8 cellular contexts compared by ENCODE assay signal in genomic region chr16:30922960-30923535, GRCh38. TPM values are rescaled to one million over a fixed set of nuclear protein-coding genes. Genes with fewer than 3 reads are reported as not detected.
DNase-seq lines count a peak whose midpoint lies in the region; ATAC-seq, FAIRE-seq and TF ChIP-seq lines count a peak whose summit lies in the region.

No MANE protein-coding gene starts in this region.

- TF ChIP-seq POLR2A in NB4 (IDR thresholded peaks at IDR 0.05; ENCODE audit: extremely low read depth, insufficient read length) = peak; percentile 26
- TF ChIP-seq POLR2A in stomach (IDR thresholded peaks at IDR 0.05) = no peak

- no peaks in the 10 kb centered on the region for H3K4me1 ChIP-seq in neural progenitor cell
- H3K4me1 ChIP-seq in stomach = peaks cover 18 to 49% (median 36%) of the 10 kb centered on the region in 4 donors

- CTCF ChIA-PET in activated naive CD4-positive, alpha-beta T cell treated with anti-CD3 and anti-CD28 coated beads for 36 hours (lab: Charles Lee) = no interaction called here

- H3K27me3 ChIP-seq in neural progenitor cell (no peaks in the 10 kb centered on the region), stomach (no peaks in the 10 kb centered on the region)

- H2AFZ ChIP-seq in neural progenitor cell (replicated peaks) = peak overlapping the region; percentile 92

- peaks cover 26% of the 10 kb centered on the region for H4K20me1 ChIP-seq in neural progenitor cell (ENCODE audit: low read depth)

- DNase-seq in GM04503 (ENCODE audit: low read depth) (peak; percentile 98), NB4 (ENCODE audit: low read depth) (peak; percentile 100), SK-MEL-5 (ENCODE audit: low read depth, low spot score) (peak; percentile 99), frontal cortex (ENCODE audit: low spot score in 2 of 2) (peak; percentile 95 to 97), neural progenitor cell (ENCODE audit: low spot score) (peak; percentile 100), stomach (peak; percentile 99)
- DNase-seq in activated naive CD4-positive, alpha-beta T cell treated with anti-CD3 and anti-CD28 coated beads for 36 hours = peak; percentile 99

- H3K27ac ChIP-seq in neural progenitor cell (peak overlapping the region; percentile 88), stomach (peak overlapping the region; percentile 90 to 94 (median 91))

- H3K36me3 ChIP-seq in neural progenitor cell = no peaks in the 10 kb centered on the region
- peaks cover 0 to 27% (median 24%) of the 10 kb centered on the region in 4 donors for H3K36me3 ChIP-seq in stomach

- peak overlapping the region; percentile 99 for H3K4me3 Mint-ChIP-seq in activated naive CD4-positive, alpha-beta T cell treated with anti-CD3 and anti-CD28 coated beads for 36 hours
- H3K4me3 Mint-ChIP-seq in neural progenitor cell = peak overlapping the region; percentile 100

- peak overlapping the region; percentile 95 for H3K4me2 ChIP-seq in neural progenitor cell

- H3K9me3 Mint-ChIP-seq in activated naive CD4-positive, alpha-beta T cell treated with anti-CD3 and anti-CD28 coated beads for 36 hours = no peaks in the 10 kb centered on the region
- H3K9me3 Mint-ChIP-seq in neural progenitor cell = no peaks in the 10 kb centered on the region

- peak overlapping the region; percentile 43 for H3K9ac ChIP-seq in neural progenitor cell

- H3K27me3 Mint-ChIP-seq in activated naive CD4-positive, alpha-beta T cell treated with anti-CD3 and anti-CD28 coated beads for 36 hours (ENCODE audit: low read depth) = no peaks in the 10 kb centered on the region
- H3K27me3 Mint-ChIP-seq in neural progenitor cell (ENCODE audit: insufficient read depth, low read depth) = peaks cover 16% of the 10 kb centered on the region

- H3K4me1 Mint-ChIP-seq in activated naive CD4-positive, alpha-beta T cell treated with anti-CD3 and anti-CD28 coated beads for 36 hours (ENCODE audit: low read depth) = peaks cover 14% of the 10 kb centered on the region
- H3K4me1 Mint-ChIP-seq in neural progenitor cell = peaks cover 21% of the 10 kb centered on the region

- H3K9me3 ChIP-seq in neural progenitor cell (ENCODE audit: low read depth) (no peaks in the 10 kb centered on the region), stomach (no peaks in the 10 kb centered on the region)

- peak; percentile 71 for FAIRE-seq in frontal cortex (lab: Jason Lieb, UNC)

- WGBS in stomach, 5 donors = 0 to 1% (median 0%) methylated on average over 24 to 33 of the region's 33 CpGs

- intact Hi-C loops in activated naive CD4-positive, alpha-beta T cell treated with anti-CD3 and anti-CD28 coated beads for 36 hours (cut with micrococcal nuclease) = loop anchor here (1.0 to 10.0 kb wide), 18 partner anchors 22 to 548 kb away; partner anchors contain the start of genes ARMC5, BCL7C, CFAP119 and FBRS
- intact Hi-C loops in stomach (cut with DNase I; ENCODE audit: low total_unique reads) = no loop called here

- peaks cover 5% of the 10 kb centered on the region for H3F3A ChIP-seq in neural progenitor cell (ENCODE audit: low read depth)

- in situ Hi-C loops in SK-MEL-5 (cut with HindIII; ENCODE audit: low pct_unique_long_range_greater_than_20kb, low sequenced_read_pairs) = no loop called here

- H3K27ac Mint-ChIP-seq in activated naive CD4-positive, alpha-beta T cell treated with anti-CD3 and anti-CD28 coated beads for 36 hours = peak overlapping the region; percentile 100
- H3K27ac Mint-ChIP-seq in neural progenitor cell = peak overlapping the region; percentile 100

- H3K79me2 ChIP-seq in neural progenitor cell (ENCODE audit: low read depth) = peaks cover 28% of the 10 kb centered on the region

- peak; percentile 57 for ATAC-seq in HG02588 (IDR thresholded peaks at IDR 0.05; ENCODE audit: unreplicated experiment)

- TF ChIP-seq CTCF in NB4 (IDR thresholded peaks at IDR 0.05; ENCODE audit: low read depth, low read length) = no peak
- no peak for TF ChIP-seq CTCF in neural progenitor cell (IDR thresholded peaks at IDR 0.05)
- no peak for TF ChIP-seq CTCF in stomach (IDR thresholded peaks at IDR 0.05)

- H3K4me3 ChIP-seq in NB4 (ENCODE audit: low read depth, low read length) (peak overlapping the region; percentile 98), neural progenitor cell (peak overlapping the region; percentile 77), stomach (peak overlapping the region; percentile 63 to 85 (median 74))

- H3K36me3 Mint-ChIP-seq in activated naive CD4-positive, alpha-beta T cell treated with anti-CD3 and anti-CD28 coated beads for 36 hours (ENCODE audit: low read depth) = peaks cover under 1% of the 10 kb centered on the region
- H3K36me3 Mint-ChIP-seq in neural progenitor cell = peaks cover 2% of the 10 kb centered on the region

- no peak for TF ChIP-seq EP300 in stomach (IDR thresholded peaks at IDR 0.05)

RNA-seq across cellular contexts. Expression of gene FBXL19, which starts 0.3 kb away (rescaled TPM):
- 20.8 and 22.0 TPM in 2 replicates for total RNA-seq in SK-MEL-5 (2014; rRNA removed; shearing (Covaris generic))
- 22.3 and 25.6 TPM in 2 replicates for polyA plus RNA-seq in SK-MEL-5 (2015; cell fraction: cytosol; rRNA removed)
- 19.7 and 20.1 TPM in 2 replicates for polyA plus RNA-seq in SK-MEL-5 (2015; cell fraction: nucleus; rRNA removed)
- 10 to 100 TPM; 13.6 to 15.2 TPM for total RNA-seq in activated naive CD4-positive, alpha-beta T cell treated with anti-CD3 and anti-CD28 coated beads for 36 hours
- 66.4 TPM for total RNA-seq in frontal cortex
- total RNA-seq in neural progenitor cell (ENCODE audit: low replicate concordance) = 9.2 and 76.7 TPM in 2 replicates
- total RNA-seq in stomach = 100 to 1,000 TPM in 1 of 5 donors, 10 to 100 TPM in 1, 1 to 10 TPM in 3; 6.7 to 252 (median 9.7) TPM
- 10 to 100 TPM in 1 of 3 donors, 1 to 10 TPM in 2; 5.8 to 12.7 (median 8.2) TPM for polyA plus RNA-seq in stomach

RNA-seq across cellular contexts. Expression of gene ORAI3, which starts 25.8 kb away (rescaled TPM):
- 35.2 and 43.9 TPM in 2 replicates for total RNA-seq in SK-MEL-5 (2014; rRNA removed; shearing (Covaris generic))
- polyA plus RNA-seq in SK-MEL-5 (2015; cell fraction: cytosol; rRNA removed) = 42.9 and 45.9 TPM in 2 replicates
- polyA plus RNA-seq in SK-MEL-5 (2015; cell fraction: nucleus; rRNA removed) = 14.5 and 15.9 TPM in 2 replicates
- total RNA-seq in activated naive CD4-positive, alpha-beta T cell treated with anti-CD3 and anti-CD28 coated beads for 36 hours = 1 to 10 TPM; 4.2 to 4.7 TPM
- total RNA-seq in frontal cortex (4.1 TPM), neural progenitor cell (ENCODE audit: low replicate concordance) (10.2 and 20.1 TPM in 2 replicates), stomach (10 to 100 TPM in 2 of 5 donors, 1 to 10 TPM in 2, not detected in 1; 6.7 to 14.0 (median 11.2) TPM)
- polyA plus RNA-seq in stomach = 10 to 100 TPM in 2 of 3 donors, 1 to 10 TPM in 1; 7.8 to 26.0 (median 10.5) TPM

RNA-seq across cellular contexts. Expression of gene CTF1, which starts 26.6 kb away (rescaled TPM):
- total RNA-seq in SK-MEL-5 (2014; rRNA removed; shearing (Covaris generic)) = 0.13 and 0.29 TPM in 2 replicates
- polyA plus RNA-seq in SK-MEL-5 (2015; cell fraction: cytosol; rRNA removed) = 0.06 and 0.10 TPM in 2 replicates
- not detected in 2 replicates for polyA plus RNA-seq in SK-MEL-5 (2015; cell fraction: nucleus; rRNA removed)
- under 1 TPM; 0.21 to 0.27 TPM for total RNA-seq in activated naive CD4-positive, alpha-beta T cell treated with anti-CD3 and anti-CD28 coated beads for 36 hours
- total RNA-seq in frontal cortex (0.41 TPM), neural progenitor cell (ENCODE audit: low replicate concordance) (0.39 and 1.5 TPM in 2 replicates), stomach (1 to 10 TPM in 1 of 5 donors, under 1 TPM in 2, not detected in 2; 0.29 to 2.3 (median 0.55) TPM)
- polyA plus RNA-seq in stomach = 1 to 10 TPM; 2.1 to 4.5 (median 2.9) TPM

RNA-seq across cellular contexts. Expression of gene BCL7C, which starts 29.2 kb away (rescaled TPM):
- total RNA-seq in SK-MEL-5 (2014; rRNA removed; shearing (Covaris generic)) = 21.5 and 22.0 TPM in 2 replicates
- 30.4 and 31.0 TPM in 2 replicates for polyA plus RNA-seq in SK-MEL-5 (2015; cell fraction: cytosol; rRNA removed)
- polyA plus RNA-seq in SK-MEL-5 (2015; cell fraction: nucleus; rRNA removed) = 1.7 and 6.4 TPM in 2 replicates
- 10 to 100 TPM; 18.1 to 18.6 TPM for total RNA-seq in activated naive CD4-positive, alpha-beta T cell treated with anti-CD3 and anti-CD28 coated beads for 36 hours
- total RNA-seq in frontal cortex = 41.6 TPM
- total RNA-seq in neural progenitor cell (ENCODE audit: low replicate concordance) = 18.3 and 32.1 TPM in 2 replicates
- total RNA-seq in stomach = 10 to 100 TPM; 12.2 to 44.6 (median 21.6) TPM
- polyA plus RNA-seq in stomach = 10 to 100 TPM; 39.5 to 58.2 (median 48.4) TPM

RNA-seq across cellular contexts. Expression of gene SETD1A, which starts 34.5 kb away (rescaled TPM):
- 1.8 and 4.0 TPM in 2 replicates for total RNA-seq in SK-MEL-5 (2014; rRNA removed; shearing (Covaris generic))
- polyA plus RNA-seq in SK-MEL-5 (2015; cell fraction: cytosol; rRNA removed) = 15.8 and 20.7 TPM in 2 replicates
- polyA plus RNA-seq in SK-MEL-5 (2015; cell fraction: nucleus; rRNA removed) = 23.1 and 30.8 TPM in 2 replicates
- 10 to 100 TPM; 14.3 to 14.6 TPM for total RNA-seq in activated naive CD4-positive, alpha-beta T cell treated with anti-CD3 and anti-CD28 coated beads for 36 hours
- total RNA-seq in frontal cortex = 1.6 TPM
- total RNA-seq in neural progenitor cell (ENCODE audit: low replicate concordance) = 3.2 and 5.8 TPM in 2 replicates
- 10 to 100 TPM in 3 of 5 donors, 1 to 10 TPM in 2; 4.4 to 22.2 (median 19.2) TPM for total RNA-seq in stomach
- 1 to 10 TPM; 5.2 to 7.5 (median 5.9) TPM for polyA plus RNA-seq in stomach

Comparison
In these comparisons a context has a peak if more than half of its experiments do, and no peak if none do; other contexts are left out.
1. Peak in every context shown above with its lines: DNase-seq, ATAC-seq, H3K4me3 ChIP-seq and H3K27ac ChIP-seq.